Comparison of ENCODE assay signal across 21 cellular contexts in genomic region chr6:162239330-162239729, GRCh38.
"Had no signal": no experiment of that assay in that cellular context is flagged by ENCODE, and none has a peak within 500 bp of the region (broad histone marks: within the 10 kb centered on the region; RNA-seq: fewer than 3 reads in every experiment).

No MANE protein-coding gene starts in this region.

- H3K4me1 Mint-ChIP-seq: immature natural killer cell, memory B cell, naive B cell had no signal

- ATAC-seq: left cardiac atrium, left colon, left lobe of liver, left lung, left ventricle myocardium superior, lower lobe of right lung had no signal

- H3K27ac Mint-ChIP-seq: immature natural killer cell, memory B cell, mesothelial cell of epicardium, naive B cell had no signal

- H3K4me3 Mint-ChIP-seq: immature natural killer cell, memory B cell, mesothelial cell of epicardium, naive B cell had no signal

- H3K27me3 Mint-ChIP-seq: memory B cell, naive B cell had no signal

- H3K9me3 Mint-ChIP-seq: memory B cell, mesothelial cell of epicardium, naive B cell had no signal

- H3K36me3 Mint-ChIP-seq: immature natural killer cell, memory B cell, mesothelial cell of epicardium, naive B cell had no signal

- DNase-seq: hippocampal formation, hypothalamus, immature natural killer cell, islet precursor cell, kidney, kidney glomerular epithelial cell, left cardiac atrium, left colon, left ventricle myocardium inferior, left ventricle myocardium superior, lower lobe of right lung, mammary epithelial cell, mesenchymal stem cell, mesendoderm, midbrain, mucosa of descending colon, naive B cell had no signal
